Comparison of ENCODE assay signal across 12 cellular contexts in the genomic region with DNA sequence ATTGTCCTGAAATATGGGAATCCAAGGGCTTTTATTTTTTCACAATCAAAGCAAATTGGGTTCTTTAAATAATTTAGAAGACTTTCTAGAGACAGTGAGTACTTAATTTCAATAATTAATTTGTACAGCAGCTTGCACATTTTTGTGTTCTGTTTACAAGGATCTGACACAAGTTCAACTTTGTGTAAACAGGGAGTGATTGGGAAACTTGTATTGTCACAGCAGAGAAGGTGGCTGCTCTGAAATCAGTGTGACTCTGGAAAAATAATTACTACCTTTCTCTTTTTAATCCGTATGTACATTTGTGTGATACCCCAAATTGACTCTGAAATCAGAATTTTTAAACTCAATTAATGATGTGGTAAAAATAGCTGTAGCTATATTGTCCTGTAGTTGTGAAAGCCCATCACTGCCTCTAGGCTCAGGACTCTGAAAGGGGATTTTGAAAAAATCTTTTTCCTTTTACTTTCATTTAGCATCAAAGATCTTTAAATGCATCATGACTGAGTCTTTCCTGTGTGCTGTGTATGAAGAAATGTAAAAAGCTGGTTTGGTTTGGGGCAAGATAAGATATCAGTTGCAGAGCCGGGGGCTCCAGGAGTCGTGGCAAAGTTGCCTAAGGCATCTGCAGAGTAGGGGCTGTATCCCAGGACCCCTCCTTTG. TPM values are rescaled to one million over a fixed set of nuclear protein-coding genes. Genes with fewer than 3 reads are reported as not detected.
DNase-seq lines count a peak whose midpoint lies in the region; ATAC-seq and TF ChIP-seq lines count a peak whose summit lies in the region.
"Had no signal": no experiment of that assay in that cellular context is flagged by ENCODE, and none has a peak within 500 bp of the region (broad histone marks: within the 10 kb centered on the region; RNA-seq: fewer than 3 reads in every experiment).

No MANE protein-coding gene starts in this region.

- H3K9me3 Mint-ChIP-seq in progenitor cell of endocrine pancreas (ENCODE audit: low read depth) = no peaks in the 10 kb centered on the region
- H3K9me3 Mint-ChIP-seq: CD14-positive monocyte, naive B cell had no signal

- peak; percentile 90 for ATAC-seq in GM18498 (IDR thresholded peaks at IDR 0.05; ENCODE audit: unreplicated experiment)
- peak; percentile 87 for ATAC-seq in GM19455 (IDR thresholded peaks at IDR 0.05; ENCODE audit: unreplicated experiment)
- ATAC-seq in HG02970 (IDR thresholded peaks at IDR 0.05; ENCODE audit: low FRiP score, unreplicated experiment) = peak; percentile 83

- DNase-seq in RPMI7951 (ENCODE audit: low read depth) (peak; percentile 41), NCI-H2081 treated with DMSO at 0.1 percent for 48 hours (lab: John Stamatoyannopoulos, UW) (no peak), progenitor cell of endocrine pancreas (ENCODE audit: low spot score, unreplicated experiment) (no peak)
- DNase-seq in central memory CD4-positive, alpha-beta T cell = no peak
- no peak for DNase-seq in stimulated activated CD4-positive, alpha-beta T cell treated with anti-CD3 and anti-CD28 coated beads, Interleukin-4, amount 100 ng/mL, for 4 hours
- DNase-seq: activated gamma-delta T cell treated with Interleukin-2 at 50 U/mL for 16 hours, naive B cell, thyroid gland had no signal

- no peaks in the 10 kb centered on the region for H3K36me3 Mint-ChIP-seq in progenitor cell of endocrine pancreas (ENCODE audit: insufficient read depth)
- H3K36me3 Mint-ChIP-seq: CD14-positive monocyte, naive B cell had no signal

- peaks cover 20% of the 10 kb centered on the region for H3K27me3 Mint-ChIP-seq in progenitor cell of endocrine pancreas

- no peak for TF ChIP-seq CTCF in progenitor cell of endocrine pancreas (IDR thresholded peaks at IDR 0.05; ENCODE audit: unreplicated experiment)

- no peak overlapping the region for H3K27ac Mint-ChIP-seq in progenitor cell of endocrine pancreas
- H3K27ac Mint-ChIP-seq: CD14-positive monocyte had no signal

- H3K4me1 Mint-ChIP-seq in progenitor cell of endocrine pancreas (ENCODE audit: low read depth) = no peaks in the 10 kb centered on the region
- H3K4me1 Mint-ChIP-seq: CD14-positive monocyte had no signal

- no peak overlapping the region for H3K4me3 Mint-ChIP-seq in progenitor cell of endocrine pancreas (ENCODE audit: low read depth)
- H3K4me3 Mint-ChIP-seq: CD14-positive monocyte, naive B cell had no signal

RNA-seq across cellular contexts. Expression of a gene that starts 45.1 kb away (rescaled TPM):
- total RNA-seq in RPMI7951 (2014; rRNA removed; shearing (Covaris generic)) = 105 and 119 TPM in 2 replicates
- 17.6 and 17.8 TPM in 2 replicates for total RNA-seq in progenitor cell of endocrine pancreas
